8 cellular contexts compared by ENCODE assay signal in genomic region chr19:12293771-12294307, GRCh38. TPM values are rescaled to one million over a fixed set of nuclear protein-coding genes. Genes with fewer than 3 reads are reported as not detected.
DNase-seq lines count a peak whose midpoint lies in the region; ATAC-seq and TF ChIP-seq lines count a peak whose summit lies in the region.

No MANE protein-coding gene starts in this region.

- H4K20me1 ChIP-seq in PC-9 (ENCODE audit: insufficient read depth): no peaks in the 10 kb centered on the region

- no peaks in the 10 kb centered on the region for H3K27me3 ChIP-seq in PC-9 (ENCODE audit: insufficient read depth, low read depth)
- H3K27me3 ChIP-seq in testis: no peaks in the 10 kb centered on the region

- intact Hi-C loops in PC-9 (cut with micrococcal nuclease; ENCODE audit: unreplicated experiment) (loop anchor here (1.0 to 2.0 kb wide), 2 partner anchors 146 to 257 kb away; partner anchors contain the start of gene ZNF564), testis (cut with DNase I; ENCODE audit: low total_unique reads) (no loop called here)

- peak; percentile 51 for DNase-seq in activated gamma-delta T cell treated with Interleukin-2 at 50 U/mL for 16 hours
- DNase-seq in activated gamma-delta T cell (lab: John Stamatoyannopoulos, UW): no peak
- DNase-seq in PC-9: peak; percentile 62 to 84
- DNase-seq in activated T-helper 1 cell treated with anti-CD3 and anti-CD28 coated beads, Interleukin-2, amount 50 U/mL, for 16 hours (ENCODE audit: low read depth in 1 of 2, low spot score in 1 of 2): peak; percentile 17 to 33
- DNase-seq in fibroblast of the conjunctiva (ENCODE audit: low read depth): peak; percentile 12
- peak; percentile 71 for DNase-seq in testis

- no peaks in the 10 kb centered on the region for H3K27me3 Mint-ChIP-seq in nephron (ENCODE audit: low read depth)

- H3K79me2 ChIP-seq in PC-9 (ENCODE audit: low read depth): no peaks in the 10 kb centered on the region

- peak overlapping the region; percentile 94 to 99 (median 95) for H3K27ac Mint-ChIP-seq in nephron

- peak overlapping the region; percentile 86 for H2AFZ ChIP-seq in PC-9

- peak overlapping the region; percentile 79 for H3K4me2 ChIP-seq in PC-9

- WGBS in testis, 2 donors: 0 to 1% methylated on average over 11 to 20 of the region's 20 CpGs

- H3F3A ChIP-seq in PC-9 (ENCODE audit: insufficient read depth, low read depth): no peaks in the 10 kb centered on the region

- H3K36me3 ChIP-seq in PC-9 (ENCODE audit: low read depth) (no peaks in the 10 kb centered on the region), testis (ENCODE audit: low read depth, missing control alignments) (no peaks in the 10 kb centered on the region)

- H3K4me1 ChIP-seq in PC-9 (replicated peaks; ENCODE audit: insufficient read depth) (peaks cover 7% of the 10 kb centered on the region; the same call in 1 of the 2 replicates), testis (peaks cover 6% of the 10 kb centered on the region)

- H3K27ac ChIP-seq in PC-9 (no peak overlapping the region), testis (peak overlapping the region; percentile 91 to 96)

- POLR2A ChIA-PET in PC-9 (lab: Charles Lee; ENCODE audit: unreplicated experiment): no interaction called here

- H3K4me3 ChIP-seq in PC-9: peak overlapping the region; percentile 67
- H3K4me3 ChIP-seq in testis: peak overlapping the region; percentile 94 to 97

- peaks cover 18% of the 10 kb centered on the region for H3K4me1 Mint-ChIP-seq in nephron

- H3K9me2 ChIP-seq in PC-9 (ENCODE audit: insufficient read depth): no peaks in the 10 kb centered on the region

- TF ChIP-seq CTCF in PC-9 (conservative IDR thresholded peaks at IDR 0.05) (no peak), nephron (IDR thresholded peaks at IDR 0.05; ENCODE audit: unreplicated experiment in 3 of 3) (no peak), testis (IDR thresholded peaks at IDR 0.05) (no peak)

- no peaks in the 10 kb centered on the region for H3K9me3 ChIP-seq in PC-9 (ENCODE audit: insufficient read depth, low read depth)
- no peaks in the 10 kb centered on the region for H3K9me3 ChIP-seq in testis

- BruUV-seq in PC-9 (replicated peaks; lab: Mats Ljungman, UMichigan): no TSS peak

- peak overlapping the region; percentile 98 to 99 (median 98) for H3K4me3 Mint-ChIP-seq in nephron

- CTCF ChIA-PET in PC-9 (lab: Charles Lee): no interaction called here

- ATAC-seq in HG02973 (IDR thresholded peaks at IDR 0.05; ENCODE audit: unreplicated experiment): peak; percentile 43

- no peak for TF ChIP-seq POLR2A in testis (IDR thresholded peaks at IDR 0.05)

- peaks cover 4% of the 10 kb centered on the region for H3K9me3 Mint-ChIP-seq in nephron

- peaks cover 34% of the 10 kb centered on the region for H3K36me3 Mint-ChIP-seq in nephron (ENCODE audit: low read depth)

RNA-seq across cellular contexts. Expression of gene ZNF44, which starts 0.8 kb away (rescaled TPM):
- total RNA-seq in PC-9 (2021): 4.0 and 5.0 TPM in 2 replicates
- 10 to 100 TPM; 22.4 to 30.2 TPM for total RNA-seq in testis
- 18.9 TPM for polyA plus RNA-seq in testis (ENCODE audit: insufficient read depth, low read depth, low replicate concordance)

RNA-seq across cellular contexts. Expression of gene ZNF563, which starts 39.6 kb away (rescaled TPM):
- total RNA-seq in PC-9 (2021) (1.1 and 1.8 TPM in 2 replicates), testis (10 to 100 TPM; 13.7 to 29.1 TPM)
- 21.0 TPM for polyA plus RNA-seq in testis (ENCODE audit: insufficient read depth, low read depth, low replicate concordance)
